In the genomic region with DNA sequence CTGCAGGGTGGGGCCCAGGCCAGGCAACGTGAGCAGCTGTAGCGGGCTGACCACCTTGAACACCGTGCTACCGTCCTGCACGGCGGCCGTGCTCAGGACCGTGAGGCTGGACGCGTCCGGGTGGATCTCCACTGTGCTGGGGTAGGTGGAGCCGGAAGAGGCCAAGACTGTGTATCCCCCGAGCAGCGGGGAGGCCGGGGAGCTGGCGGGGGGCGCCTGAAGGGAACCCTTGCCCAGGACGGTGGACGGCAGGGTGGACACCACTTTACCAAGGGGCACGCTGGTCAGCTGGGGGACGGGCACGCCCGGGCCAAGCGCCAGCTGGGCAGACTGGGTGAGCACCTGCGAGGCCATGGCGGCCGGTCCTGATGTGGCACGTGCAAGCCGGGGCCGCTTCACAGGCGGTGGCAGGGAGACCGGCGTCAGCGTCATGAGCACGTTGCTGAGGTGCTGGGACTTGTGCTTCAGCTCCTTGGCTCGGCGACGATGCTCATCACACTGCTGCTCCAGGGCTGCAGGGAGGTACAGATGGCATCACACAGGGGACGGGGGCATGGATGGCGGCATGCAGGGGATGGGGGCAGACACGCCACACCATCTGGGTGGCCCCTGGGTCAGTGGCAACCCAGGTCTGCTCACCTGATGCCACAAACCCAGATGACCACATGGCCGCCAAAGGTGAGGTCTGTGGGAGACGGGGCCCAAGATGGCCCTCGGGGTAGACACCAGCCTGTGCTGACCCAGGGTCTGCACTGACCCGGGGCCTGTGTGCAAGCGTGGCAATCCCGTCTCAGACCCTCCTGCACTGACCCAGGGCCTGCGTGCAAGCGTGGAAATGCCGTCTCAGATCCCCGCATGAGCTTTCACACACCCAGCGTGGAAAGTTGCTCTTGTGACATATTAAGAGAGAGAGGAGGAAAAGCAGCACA, we compare ENCODE assay signal across 1 cellular context.
TF ChIP-seq lines count a peak whose summit lies in the region.

No MANE protein-coding gene starts in this region.

TF ChIP-seq in H1, 55 proteins besides CTCF, POLR2A, EP300 and RAD21:
- TF ChIP-seq NANOG (IDR thresholded peaks at IDR 0.05; ENCODE audit: insufficient read depth, low read depth, low read length, poor library complexity, severe bottlenecking) (no peak), JUN (IDR thresholded peaks at IDR 0.05; ENCODE audit: low read depth, low read length) (no peak), RXRA (IDR thresholded peaks at IDR 0.05; ENCODE audit: insufficient read depth, low read depth, low read length) (no peak), CEBPB (IDR thresholded peaks at IDR 0.05; ENCODE audit: low read depth, low read length) (no peak), SIN3A (conservative IDR thresholded peaks at IDR 0.05 in 1 of 2, IDR thresholded peaks at IDR 0.05 in 1 of 2; ENCODE audit: low read depth in 1 of 2, low read length in 2 of 2) (no peak), MAFK (IDR thresholded peaks at IDR 0.05; ENCODE audit: low read depth, low read length) (no peak), SUZ12 (IDR thresholded peaks at IDR 0.05; ENCODE audit: low read length) (no peak), HDAC6 (IDR thresholded peaks at IDR 0.05; ENCODE audit: low read depth, low read length) (no peak), HDAC2 (IDR thresholded peaks at IDR 0.05; ENCODE audit: borderline replicate concordance in 1 of 2, low read depth in 2 of 2, low read length in 2 of 2) (no peak), ATF2 (IDR thresholded peaks at IDR 0.05; ENCODE audit: low read length) (no peak), EZH2 (IDR thresholded peaks at IDR 0.05; ENCODE audit: low read depth, low read length, severe bottlenecking) (no peak), SIRT6 (IDR thresholded peaks at IDR 0.05; ENCODE audit: low read length) (no peak), FOSL1 (IDR thresholded peaks at IDR 0.05; ENCODE audit: insufficient read depth, low read depth, low read length) (no peak), RFX5 (IDR thresholded peaks at IDR 0.05; ENCODE audit: borderline replicate concordance, low read depth, low read length) (no peak), ASH2L (IDR thresholded peaks at IDR 0.05; ENCODE audit: low read length) (no peak), POU5F1 (IDR thresholded peaks at IDR 0.05; ENCODE audit: low read depth, low read length) (no peak), MAX (IDR thresholded peaks at IDR 0.05) (no peak), CTBP2 (IDR thresholded peaks at IDR 0.05; ENCODE audit: borderline replicate concordance, insufficient read depth, insufficient read length, low read length) (no peak)
- TF ChIP-seq, protein P1, sequence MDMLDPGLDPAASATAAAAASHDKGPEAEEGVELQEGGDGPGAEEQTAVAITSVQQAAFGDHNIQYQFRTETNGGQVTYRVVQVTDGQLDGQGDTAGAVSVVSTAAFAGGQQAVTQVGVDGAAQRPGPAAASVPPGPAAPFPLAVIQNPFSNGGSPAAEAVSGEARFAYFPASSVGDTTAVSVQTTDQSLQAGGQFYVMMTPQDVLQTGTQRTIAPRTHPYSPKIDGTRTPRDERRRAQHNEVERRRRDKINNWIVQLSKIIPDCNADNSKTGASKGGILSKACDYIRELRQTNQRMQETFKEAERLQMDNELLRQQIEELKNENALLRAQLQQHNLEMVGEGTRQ (IDR thresholded peaks at IDR 0.05; ENCODE audit: low read length), result no peak
- TF ChIP-seq, protein P2, sequence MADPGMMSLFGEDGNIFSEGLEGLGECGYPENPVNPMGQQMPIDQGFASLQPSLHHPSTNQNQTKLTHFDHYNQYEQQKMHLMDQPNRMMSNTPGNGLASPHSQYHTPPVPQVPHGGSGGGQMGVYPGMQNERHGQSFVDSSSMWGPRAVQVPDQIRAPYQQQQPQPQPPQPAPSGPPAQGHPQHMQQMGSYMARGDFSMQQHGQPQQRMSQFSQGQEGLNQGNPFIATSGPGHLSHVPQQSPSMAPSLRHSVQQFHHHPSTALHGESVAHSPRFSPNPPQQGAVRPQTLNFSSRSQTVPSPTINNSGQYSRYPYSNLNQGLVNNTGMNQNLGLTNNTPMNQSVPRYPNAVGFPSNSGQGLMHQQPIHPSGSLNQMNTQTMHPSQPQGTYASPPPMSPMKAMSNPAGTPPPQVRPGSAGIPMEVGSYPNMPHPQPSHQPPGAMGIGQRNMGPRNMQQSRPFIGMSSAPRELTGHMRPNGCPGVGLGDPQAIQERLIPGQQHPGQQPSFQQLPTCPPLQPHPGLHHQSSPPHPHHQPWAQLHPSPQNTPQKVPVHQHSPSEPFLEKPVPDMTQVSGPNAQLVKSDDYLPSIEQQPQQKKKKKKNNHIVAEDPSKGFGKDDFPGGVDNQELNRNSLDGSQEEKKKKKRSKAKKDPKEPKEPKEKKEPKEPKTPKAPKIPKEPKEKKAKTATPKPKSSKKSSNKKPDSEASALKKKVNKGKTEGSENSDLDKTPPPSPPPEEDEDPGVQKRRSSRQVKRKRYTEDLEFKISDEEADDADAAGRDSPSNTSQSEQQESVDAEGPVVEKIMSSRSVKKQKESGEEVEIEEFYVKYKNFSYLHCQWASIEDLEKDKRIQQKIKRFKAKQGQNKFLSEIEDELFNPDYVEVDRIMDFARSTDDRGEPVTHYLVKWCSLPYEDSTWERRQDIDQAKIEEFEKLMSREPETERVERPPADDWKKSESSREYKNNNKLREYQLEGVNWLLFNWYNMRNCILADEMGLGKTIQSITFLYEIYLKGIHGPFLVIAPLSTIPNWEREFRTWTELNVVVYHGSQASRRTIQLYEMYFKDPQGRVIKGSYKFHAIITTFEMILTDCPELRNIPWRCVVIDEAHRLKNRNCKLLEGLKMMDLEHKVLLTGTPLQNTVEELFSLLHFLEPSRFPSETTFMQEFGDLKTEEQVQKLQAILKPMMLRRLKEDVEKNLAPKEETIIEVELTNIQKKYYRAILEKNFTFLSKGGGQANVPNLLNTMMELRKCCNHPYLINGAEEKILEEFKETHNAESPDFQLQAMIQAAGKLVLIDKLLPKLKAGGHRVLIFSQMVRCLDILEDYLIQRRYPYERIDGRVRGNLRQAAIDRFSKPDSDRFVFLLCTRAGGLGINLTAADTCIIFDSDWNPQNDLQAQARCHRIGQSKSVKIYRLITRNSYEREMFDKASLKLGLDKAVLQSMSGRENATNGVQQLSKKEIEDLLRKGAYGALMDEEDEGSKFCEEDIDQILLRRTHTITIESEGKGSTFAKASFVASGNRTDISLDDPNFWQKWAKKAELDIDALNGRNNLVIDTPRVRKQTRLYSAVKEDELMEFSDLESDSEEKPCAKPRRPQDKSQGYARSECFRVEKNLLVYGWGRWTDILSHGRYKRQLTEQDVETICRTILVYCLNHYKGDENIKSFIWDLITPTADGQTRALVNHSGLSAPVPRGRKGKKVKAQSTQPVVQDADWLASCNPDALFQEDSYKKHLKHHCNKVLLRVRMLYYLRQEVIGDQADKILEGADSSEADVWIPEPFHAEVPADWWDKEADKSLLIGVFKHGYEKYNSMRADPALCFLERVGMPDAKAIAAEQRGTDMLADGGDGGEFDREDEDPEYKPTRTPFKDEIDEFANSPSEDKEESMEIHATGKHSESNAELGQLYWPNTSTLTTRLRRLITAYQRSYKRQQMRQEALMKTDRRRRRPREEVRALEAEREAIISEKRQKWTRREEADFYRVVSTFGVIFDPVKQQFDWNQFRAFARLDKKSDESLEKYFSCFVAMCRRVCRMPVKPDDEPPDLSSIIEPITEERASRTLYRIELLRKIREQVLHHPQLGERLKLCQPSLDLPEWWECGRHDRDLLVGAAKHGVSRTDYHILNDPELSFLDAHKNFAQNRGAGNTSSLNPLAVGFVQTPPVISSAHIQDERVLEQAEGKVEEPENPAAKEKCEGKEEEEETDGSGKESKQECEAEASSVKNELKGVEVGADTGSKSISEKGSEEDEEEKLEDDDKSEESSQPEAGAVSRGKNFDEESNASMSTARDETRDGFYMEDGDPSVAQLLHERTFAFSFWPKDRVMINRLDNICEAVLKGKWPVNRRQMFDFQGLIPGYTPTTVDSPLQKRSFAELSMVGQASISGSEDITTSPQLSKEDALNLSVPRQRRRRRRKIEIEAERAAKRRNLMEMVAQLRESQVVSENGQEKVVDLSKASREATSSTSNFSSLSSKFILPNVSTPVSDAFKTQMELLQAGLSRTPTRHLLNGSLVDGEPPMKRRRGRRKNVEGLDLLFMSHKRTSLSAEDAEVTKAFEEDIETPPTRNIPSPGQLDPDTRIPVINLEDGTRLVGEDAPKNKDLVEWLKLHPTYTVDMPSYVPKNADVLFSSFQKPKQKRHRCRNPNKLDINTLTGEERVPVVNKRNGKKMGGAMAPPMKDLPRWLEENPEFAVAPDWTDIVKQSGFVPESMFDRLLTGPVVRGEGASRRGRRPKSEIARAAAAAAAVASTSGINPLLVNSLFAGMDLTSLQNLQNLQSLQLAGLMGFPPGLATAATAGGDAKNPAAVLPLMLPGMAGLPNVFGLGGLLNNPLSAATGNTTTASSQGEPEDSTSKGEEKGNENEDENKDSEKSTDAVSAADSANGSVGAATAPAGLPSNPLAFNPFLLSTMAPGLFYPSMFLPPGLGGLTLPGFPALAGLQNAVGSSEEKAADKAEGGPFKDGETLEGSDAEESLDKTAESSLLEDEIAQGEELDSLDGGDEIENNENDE (IDR thresholded peaks at IDR 0.05; ENCODE audit: insufficient replicate concordance, low read length), result no peak
